Comparison of ENCODE assay signal across 11 cellular contexts in genomic region chr22:41597635-41597953, GRCh38. TPM values are rescaled to one million over a fixed set of nuclear protein-coding genes. Genes with fewer than 3 reads are reported as not detected.
DNase-seq lines count a peak whose midpoint lies in the region; TF ChIP-seq lines count a peak whose summit lies in the region.
"Had no signal": no experiment of that assay in that cellular context is flagged by ENCODE, and none has a peak within 500 bp of the region (broad histone marks: within the 10 kb centered on the region; RNA-seq: fewer than 3 reads in every experiment).

No MANE protein-coding gene starts in this region.

- H3K9me2 ChIP-seq in OCI-LY7 (ENCODE audit: insufficient read depth, low read length), result no peaks in the 10 kb centered on the region

- BruUV-seq in OCI-LY7 (replicated peaks; lab: Mats Ljungman, UMichigan), result no TSS peak

- DNase-seq in OCI-LY7 (ENCODE audit: low spot score), result no peak
- DNase-seq in chondrocyte (ENCODE audit: low spot score), result no peak
- peak; percentile 14 for DNase-seq in posterior vena cava (ENCODE audit: low spot score)
- DNase-seq in NOMO-1 (lab: John Stamatoyannopoulos, UW; ENCODE audit: unreplicated experiment in 2 of 2), result no peak
- no peak for DNase-seq in NOMO-1 treated with DMSO at 0.1 percent for 48 hours (lab: John Stamatoyannopoulos, UW; ENCODE audit: unreplicated experiment)
- no peak for DNase-seq in DMS53 treated with DMSO at 0.1 percent for 48 hours (lab: John Stamatoyannopoulos, UW; ENCODE audit: unreplicated experiment)

- no peaks in the 10 kb centered on the region for H3K79me2 ChIP-seq in OCI-LY7 (ENCODE audit: insufficient read depth, low read depth, low read length)

- H4K20me1 ChIP-seq in OCI-LY7 (ENCODE audit: insufficient read depth, low read length), result no peaks in the 10 kb centered on the region

- peak overlapping the region; percentile 86 for H3K27ac Mint-ChIP-seq in chondrocyte (ENCODE audit: unreplicated experiment)
- H3K27ac Mint-ChIP-seq: activated naive CD8-positive, alpha-beta T cell treated with anti-CD3 and anti-CD28 coated beads, Interleukin-2, amount 10 ng/mL, durations not matched to agents 7 days and 5 days had no signal

- H3K27me3 Mint-ChIP-seq in chondrocyte (ENCODE audit: low read depth), result no peaks in the 10 kb centered on the region
- H3K27me3 Mint-ChIP-seq: CD4-positive, alpha-beta memory T cell had no signal

- H3K27ac ChIP-seq in OCI-LY7 (ENCODE audit: low read depth, low read length, poor library complexity, severe bottlenecking), result no peak overlapping the region

- H3K36me3 ChIP-seq in OCI-LY7 (ENCODE audit: insufficient read depth, low read length), result peaks cover 35% of the 10 kb centered on the region; the same call in 1 of the 2 replicates

- CTCF ChIA-PET in OCI-LY7 (lab: Charles Lee; ENCODE audit: unreplicated experiment), result interaction anchor here (0.7 kb wide), 1 partner anchor 23 kb away, joined by 4 read pairs; no protein-coding TSS in a partner anchor

- no peak overlapping the region for H3K4me3 ChIP-seq in OCI-LY7 (ENCODE audit: low read depth, low read length, poor library complexity, severe bottlenecking)
- H3K4me3 ChIP-seq: sigmoid colon, testis had no signal

- H2AFZ ChIP-seq in OCI-LY7 (ENCODE audit: low read length), result no peak overlapping the region

- H3K4me1 ChIP-seq in OCI-LY7 (ENCODE audit: insufficient read depth, low read length, poor library complexity, severe bottlenecking), result no peaks in the 10 kb centered on the region
- H3K4me1 ChIP-seq: sigmoid colon had no signal

- no peak overlapping the region for H3K4me3 Mint-ChIP-seq in chondrocyte (ENCODE audit: unreplicated experiment)
- H3K4me3 Mint-ChIP-seq: activated naive CD8-positive, alpha-beta T cell treated with anti-CD3 and anti-CD28 coated beads, Interleukin-2, amount 10 ng/mL, durations not matched to agents 7 days and 5 days; CD4-positive, alpha-beta memory T cell had no signal

- TF ChIP-seq CTCF in OCI-LY7 (conservative IDR thresholded peaks at IDR 0.05; ENCODE audit: low read length) (0 out of 2 replicates have a peak, but pooled peaks have one; percentile 8), chondrocyte (IDR thresholded peaks at IDR 0.05) (peak; percentile 59)

- no peak overlapping the region for H3K4me2 ChIP-seq in OCI-LY7 (ENCODE audit: low read length)

- POLR2A ChIA-PET in OCI-LY7 (lab: Charles Lee), result no interaction called here

- no peaks in the 10 kb centered on the region for H3K9me3 ChIP-seq in OCI-LY7 (ENCODE audit: low read length)
- H3K9me3 ChIP-seq: sigmoid colon, testis had no signal

- H3K9me3 Mint-ChIP-seq in chondrocyte (ENCODE audit: low read depth), result no peaks in the 10 kb centered on the region
- H3K9me3 Mint-ChIP-seq: activated naive CD8-positive, alpha-beta T cell treated with anti-CD3 and anti-CD28 coated beads, Interleukin-2, amount 10 ng/mL, durations not matched to agents 7 days and 5 days; CD4-positive, alpha-beta memory T cell had no signal

- H3K36me3 Mint-ChIP-seq in chondrocyte (ENCODE audit: low read depth), result peaks cover 9% of the 10 kb centered on the region

- intact Hi-C loops in OCI-LY7 (cut with micrococcal nuclease; ENCODE audit: unreplicated experiment), result loop anchor here (5.0 kb wide), 1 partner anchor 195 kb away; no protein-coding TSS in a partner anchor
- intact Hi-C loops in posterior vena cava (cut with DNase I), result loop anchor here in 1 of 2 donors (5.0 kb wide), 1 partner anchor 55 kb away; the partner anchor contains the start of gene POLR3H

- H3K4me1 Mint-ChIP-seq in chondrocyte (ENCODE audit: low read depth), result peaks cover 12% of the 10 kb centered on the region

RNA-seq across cellular contexts. Expression of gene PMM1, which starts 8.0 kb away (rescaled TPM):
- 17.0 and 17.5 TPM in 2 replicates for total RNA-seq in OCI-LY7 (2014; rRNA removed; shearing (Covaris generic))
- total RNA-seq in OCI-LY7 (2022) (40.5 and 45.7 TPM in 2 replicates), chondrocyte (39.3 to 48.2 TPM (median 47.1 TPM) in 3 replicates), posterior vena cava (10 to 100 TPM; 17.9 to 18.8 TPM)

RNA-seq across cellular contexts. Expression of gene DESI1, which starts 23.2 kb away (rescaled TPM):
- total RNA-seq in OCI-LY7 (2014; rRNA removed; shearing (Covaris generic)), result 20.4 and 39.0 TPM in 2 replicates
- total RNA-seq in OCI-LY7 (2022), result 59.0 and 65.0 TPM in 2 replicates
- total RNA-seq in chondrocyte, result 29.5 to 33.9 TPM (median 29.8 TPM) in 3 replicates
- total RNA-seq in posterior vena cava, result 10 to 100 TPM; 22.1 to 22.7 TPM

RNA-seq across cellular contexts. Expression of gene XRCC6, which starts 23.5 kb away (rescaled TPM):
- 378 and 419 TPM in 2 replicates for total RNA-seq in OCI-LY7 (2014; rRNA removed; shearing (Covaris generic))
- total RNA-seq in OCI-LY7 (2022), result 374 and 426 TPM in 2 replicates
- total RNA-seq in chondrocyte, result 156 to 210 TPM (median 161 TPM) in 3 replicates
- 100 to 1,000 TPM; 145 to 154 TPM for total RNA-seq in posterior vena cava

RNA-seq across cellular contexts. Expression of gene CSDC2, which starts 36.8 kb away (rescaled TPM):
- not detected in 2 replicates for total RNA-seq in OCI-LY7 (2014; rRNA removed; shearing (Covaris generic))
- not detected in 2 replicates for total RNA-seq in OCI-LY7 (2022)
- total RNA-seq in chondrocyte, result 12.7 to 21.7 TPM (median 20.9 TPM) in 3 replicates
- total RNA-seq in posterior vena cava, result 10 to 100 TPM; 11.5 to 27.0 TPM
- total RNA-seq: activated naive CD8-positive, alpha-beta T cell treated with anti-CD3 and anti-CD28 coated beads, Interleukin-2, amount 10 ng/mL, durations not matched to agents 7 days and 5 days; CD4-positive, alpha-beta memory T cell; dermis blood vessel endothelial cell had no signal

RNA-seq across cellular contexts. Expression of gene POLR3H, which starts 53.3 kb away (rescaled TPM):
- total RNA-seq in OCI-LY7 (2014; rRNA removed; shearing (Covaris generic)), result 26.6 and 28.5 TPM in 2 replicates
- total RNA-seq in OCI-LY7 (2022), result 41.0 and 48.3 TPM in 2 replicates
- 39.6 to 57.3 TPM (median 41.5 TPM) in 3 replicates for total RNA-seq in chondrocyte
- 10 to 100 TPM; 29.9 to 35.4 TPM for total RNA-seq in posterior vena cava
